Comparison of ENCODE assay signal across 18 cellular contexts in genomic region chr10:103822052-103822716, GRCh38. TPM values are rescaled to one million over a fixed set of nuclear protein-coding genes. Genes with fewer than 3 reads are reported as not detected.
DNase-seq lines count a peak whose midpoint lies in the region; ATAC-seq and TF ChIP-seq lines count a peak whose summit lies in the region.
"Had no signal": no experiment of that assay in that cellular context is flagged by ENCODE, and none has a peak within 500 bp of the region (broad histone marks: within the 10 kb centered on the region; RNA-seq: fewer than 3 reads in every experiment).

No MANE protein-coding gene starts in this region.

- POLR2A ChIA-PET in IMR-90 (lab: Charles Lee; ENCODE audit: unreplicated experiment), result no interaction called here

- no peaks in the 10 kb centered on the region for H3K79me2 ChIP-seq in GM23338 (replicated peaks; ENCODE audit: insufficient read depth)

- intact Hi-C loops in IMR-90 (cut with micrococcal nuclease), result no loop called here
- intact Hi-C loops in posterior vena cava (cut with DNase I), result no loop called here

- no peaks in the 10 kb centered on the region for H3K9me2 ChIP-seq in GM23338 (ENCODE audit: insufficient read depth)
- H3K9me2 ChIP-seq: SK-N-SH had no signal

- no peak overlapping the region for H2AFZ ChIP-seq in GM23338
- H2AFZ ChIP-seq in IMR-90 (replicated peaks; ENCODE audit: low read length, poor library complexity), result no peak overlapping the region

- CTCF ChIA-PET in IMR-90 (lab: Yijun Ruan, JAX), result interaction anchor here (1.1 kb wide), 1 partner anchor 21 kb away, joined by 3 read pairs; no protein-coding TSS in a partner anchor

- no peaks in the 10 kb centered on the region for H3K9me3 ChIP-seq in IMR-90 (ENCODE audit: control insufficient read depth, insufficient read depth, low read length)
- H3K9me3 ChIP-seq: SK-N-SH had no signal

- H3K79me1 ChIP-seq in IMR-90 (ENCODE audit: low read depth in 1 of 2, low read length in 2 of 2), result peaks cover 7 to 18% of the 10 kb centered on the region in 2 experiments; a peak in 3 of 4 replicates

- BruUV-seq in IMR-90 (replicated peaks; lab: Mats Ljungman, UMichigan), result no TSS peak

- no CpG with 5 or more reads among the region's 5 CpGs for WGBS in IMR-90 (ENCODE audit: extremely low coverage in 2 of 2, insufficient read length in 1 of 2), 2 experiments

- H3K4me2 ChIP-seq in GM23338 (no peak overlapping the region), IMR-90 (ENCODE audit: low read depth, low read length) (no peak overlapping the region)
- H3K4me2 ChIP-seq: SK-N-SH had no signal

- no peak overlapping the region for H3K18ac ChIP-seq in IMR-90 (ENCODE audit: low read depth, low read length)

- no peak overlapping the region for H4K5ac ChIP-seq in IMR-90 (ENCODE audit: low read depth, low read length)

- in situ Hi-C loops in IMR-90 (cut with MboI; ENCODE audit: low sequenced_read_pairs) (no loop called here), ACHN (cut with HindIII; ENCODE audit: low pct_ligation_motif_present, low pct_unique_long_range_greater_than_20kb, low sequenced_read_pairs) (no loop called here)

- no peak overlapping the region for H3K27ac ChIP-seq in GM23338 (ENCODE audit: low read depth)
- H3K27ac ChIP-seq in IMR-90 (ENCODE audit: insufficient read depth, low read length), result no peak overlapping the region

- H3K4me3 ChIP-seq in GM23338, result no peak overlapping the region
- no peak overlapping the region for H3K4me3 ChIP-seq in IMR-90 (ENCODE audit: insufficient read depth, low read depth, low read length)
- H3K4me3 ChIP-seq in fibroblast of villous mesenchyme (ENCODE audit: low read depth, low read length), result no peak overlapping the region

- no peak overlapping the region for H2BK120ac ChIP-seq in IMR-90 (ENCODE audit: low read depth, low read length)

- H2BK5ac ChIP-seq in IMR-90 (ENCODE audit: low read depth, low read length, poor library complexity, severe bottlenecking), result no peak overlapping the region

- H3K9me1 ChIP-seq in IMR-90 (ENCODE audit: insufficient read depth, low read length), result no peaks in the 10 kb centered on the region

- no peaks in the 10 kb centered on the region for H3F3A ChIP-seq in GM23338 (replicated peaks; ENCODE audit: low read depth)

- TF ChIP-seq CTCF in GM23338 (conservative IDR thresholded peaks at IDR 0.05; ENCODE audit: low read depth in 2 of 2), result no peak
- TF ChIP-seq CTCF in IMR-90 (conservative IDR thresholded peaks at IDR 0.05; ENCODE audit: low read depth, low read length), result no peak
- no peak for TF ChIP-seq CTCF in fibroblast of villous mesenchyme (IDR thresholded peaks at IDR 0.05; ENCODE audit: insufficient read depth, low read depth, low read length)

- H2AK5ac ChIP-seq in IMR-90 (ENCODE audit: low read depth, low read length), result no peak overlapping the region

- H3K27ac Mint-ChIP-seq in GM23338, result no peak overlapping the region

- ATAC-seq in GM23338 (peak; percentile 18; the same call in 1 of the 3 replicates), IMR-90 (ENCODE audit: low read depth) (no peak)

- H3K23ac ChIP-seq in IMR-90 (ENCODE audit: low read depth, low read length), result no peak overlapping the region

- no peak overlapping the region for H2BK15ac ChIP-seq in IMR-90 (ENCODE audit: low read depth, low read length)

- no peak overlapping the region for H4K8ac ChIP-seq in IMR-90 (ENCODE audit: low read depth in 2 of 2, low read length in 2 of 2)

- H3K14ac ChIP-seq in IMR-90 (replicated peaks; ENCODE audit: low read depth, low read length), result no peak overlapping the region

- H3K4ac ChIP-seq in IMR-90 (ENCODE audit: low read depth, low read length), result no peak overlapping the region

- DNase-seq in GM23338 (ENCODE audit: low spot score) (no peak), IMR-90 (no peak), fibroblast of villous mesenchyme (ENCODE audit: low read depth) (peak; percentile 7), posterior vena cava (ENCODE audit: low spot score) (peak; percentile 38), NCI-H82 (lab: John Stamatoyannopoulos, UW) (no peak), ACHN (no peak), retina (no peak)
- DNase-seq: AML-193, DMS 273 treated with DMSO at 0.1 percent for 48 hours, HCEC 1CT, MM.1S, NCI-H1092, NCI-H146, NCI-H2029 treated with DMSO at 0.1 percent for 48 hours, NCI-H510A, NCI-H748 treated with DMSO at 0.1 percent for 48 hours, SHP77, SK-N-SH had no signal

- H3K4me1 Mint-ChIP-seq in GM23338, result peaks cover 29% of the 10 kb centered on the region

- H4K91ac ChIP-seq in IMR-90 (ENCODE audit: insufficient read depth, low read depth, low read length), result no peak overlapping the region

- peaks cover 20% of the 10 kb centered on the region for H3K27me3 Mint-ChIP-seq in GM23338 (ENCODE audit: insufficient read depth, low read depth, poor library complexity)

- H3K4me3 Mint-ChIP-seq in GM23338, result no peak overlapping the region

- H3K56ac ChIP-seq in IMR-90 (ENCODE audit: extremely low read depth, insufficient read depth, low read length), result no peak overlapping the region

- no peak overlapping the region for H2BK20ac ChIP-seq in IMR-90 (ENCODE audit: low read depth, low read length)

- no peaks in the 10 kb centered on the region for H3K27me3 ChIP-seq in GM23338 (ENCODE audit: insufficient read depth)
- peaks cover 1% of the 10 kb centered on the region; the same call in 1 of the 2 replicates for H3K27me3 ChIP-seq in IMR-90 (ENCODE audit: control insufficient read depth, insufficient read depth, low read length)

- H2AK9ac ChIP-seq in IMR-90 (replicated peaks; ENCODE audit: low read depth, low read length, poor library complexity), result peak overlapping the region; percentile 20

- no peaks in the 10 kb centered on the region for H3K9me3 Mint-ChIP-seq in GM23338

- H3K36me3 ChIP-seq in GM23338 (ENCODE audit: insufficient read depth) (no peaks in the 10 kb centered on the region), IMR-90 (ENCODE audit: control insufficient read depth, insufficient read depth, low read length) (no peaks in the 10 kb centered on the region)

- H4K20me1 ChIP-seq in GM23338 (replicated peaks; ENCODE audit: insufficient read depth) (no peaks in the 10 kb centered on the region), IMR-90 (ENCODE audit: insufficient read depth, low read length) (peaks cover 13% of the 10 kb centered on the region)

- no peak overlapping the region for H3K9ac ChIP-seq in IMR-90 (ENCODE audit: low read depth, low read length)
- H3K9ac ChIP-seq: SK-N-SH had no signal

- H3K4me1 ChIP-seq in GM23338 (ENCODE audit: insufficient read depth), result no peaks in the 10 kb centered on the region; the same call in 1 of the 2 replicates
- H3K4me1 ChIP-seq in IMR-90 (ENCODE audit: control insufficient read depth, insufficient read depth, low read length), result peaks cover 19% of the 10 kb centered on the region

- H3K36me3 Mint-ChIP-seq in GM23338 (ENCODE audit: low read depth), result no peaks in the 10 kb centered on the region

- dilution Hi-C loops in IMR-90 (cut with HindIII; ENCODE audit: low sequenced_read_pairs, unreplicated experiment), result no loop called here

- TF ChIP-seq RAD21 in IMR-90 (IDR thresholded peaks at IDR 0.05; ENCODE audit: low read length), result no peak

- no peak for TF ChIP-seq POLR2A in IMR-90 (IDR thresholded peaks at IDR 0.05; ENCODE audit: low read depth, low read length)

TF ChIP-seq in GM23338, 12 proteins besides CTCF, POLR2A, EP300 and RAD21:
- TF ChIP-seq NANOG (IDR thresholded peaks at IDR 0.05; ENCODE audit: borderline replicate concordance), result no peak
- TF ChIP-seq EZH2phosphoT487 (IDR thresholded peaks at IDR 0.05; ENCODE audit: unreplicated experiment), result no peak
- no peak for TF ChIP-seq STAT1 (IDR thresholded peaks at IDR 0.05; ENCODE audit: unreplicated experiment)
- TF ChIP-seq ZNF331 (CRISPR knock-in tag; IDR thresholded peaks at IDR 0.05; ENCODE audit: low read depth), result no peak
- no peak for TF ChIP-seq POLR2AphosphoS5 (IDR thresholded peaks at IDR 0.05; ENCODE audit: low read depth)
TF ChIP-seq in GM23338: peak in this region for 0.

TF ChIP-seq in IMR-90, 13 proteins besides CTCF, POLR2A, EP300 and RAD21 (continues in another document):
- no peak for TF ChIP-seq RFX5 (IDR thresholded peaks at IDR 0.05; ENCODE audit: low read depth, low read length)
- no peak for TF ChIP-seq FOS (IDR thresholded peaks at IDR 0.05; ENCODE audit: low read depth, low read length)
- TF ChIP-seq MAFK (IDR thresholded peaks at IDR 0.05; ENCODE audit: low read depth, low read length), result no peak
- no peak for TF ChIP-seq MAZ (IDR thresholded peaks at IDR 0.05; ENCODE audit: borderline replicate concordance, low read depth, low read length)
- no peak for TF ChIP-seq MXI1 (IDR thresholded peaks at IDR 0.05; ENCODE audit: borderline replicate concordance, low read depth, low read length)
- TF ChIP-seq SMC3 (IDR thresholded peaks at IDR 0.05; ENCODE audit: low read depth, low read length), result no peak
- no peak for TF ChIP-seq USF2 (IDR thresholded peaks at IDR 0.05; ENCODE audit: low read depth, low read length)
- no peak for TF ChIP-seq CEBPB (IDR thresholded peaks at IDR 0.05; ENCODE audit: low read depth, low read length)
- TF ChIP-seq BHLHE40 (IDR thresholded peaks at IDR 0.05; ENCODE audit: low read depth, low read length), result no peak
- no peak for TF ChIP-seq RCOR1 (IDR thresholded peaks at IDR 0.05; ENCODE audit: insufficient replicate concordance, low read length)
- no peak for TF ChIP-seq CHD1 (IDR thresholded peaks at IDR 0.05; ENCODE audit: low read depth, low read length)
- no peak for TF ChIP-seq NFE2L2 (IDR thresholded peaks at IDR 0.05; ENCODE audit: low read depth, low read length)

RNA-seq across cellular contexts. Expression of gene SH3PXD2A, which starts 33.2 kb away (rescaled TPM):
- 4.6 and 5.0 TPM in 2 replicates for total RNA-seq in GM23338 (2014; rRNA removed; shearing (Covaris generic))
- polyA plus RNA-seq in GM23338 (2016; fragmentation: Nextera tagmentation; extraction: Ambion mirVana) (1.8 and 1.9 TPM in 2 replicates), IMR-90 (2012; rRNA removed) (23.0 and 26.3 TPM in 2 replicates)
- total RNA-seq in IMR-90 (2012; rRNA removed) (6.3 and 6.7 TPM in 2 replicates), fibroblast of villous mesenchyme (58.3 and 64.4 TPM in 2 replicates), posterior vena cava (10 to 100 TPM; 62.6 to 93.6 TPM)
- polyA plus RNA-seq in IMR-90 (2012; cell fraction: cytosol; rRNA removed), result 10.2 and 16.7 TPM in 2 replicates
- polyA plus RNA-seq in IMR-90 (2012; cell fraction: nucleus; rRNA removed; ENCODE audit: low replicate concordance), result 51.9 and 61.4 TPM in 2 replicates

Comparison
In these comparisons a context has a peak if more than half of its experiments do, and no peak if none do; other contexts are left out.
1. DNase-seq: peak in fibroblast of villous mesenchyme (single experiment) and posterior vena cava (single experiment); none in GM23338 (single experiment), IMR-90 (single experiment), NCI-H82 (single experiment), ACHN (single experiment) and retina (single experiment).